21 cellular contexts compared by ENCODE assay signal in genomic region chr16:85835956-85836705, GRCh38.
"Had no signal": no experiment of that assay in that cellular context is flagged by ENCODE, and none has a peak within 500 bp of the region (broad histone marks: within the 10 kb centered on the region; RNA-seq: fewer than 3 reads in every experiment).

No MANE protein-coding gene starts in this region.

- H3K4me3 ChIP-seq: K562 had no signal

- H3K36me3 Mint-ChIP-seq: brain had no signal

- ATAC-seq: activated CD4-positive, CD25-positive, alpha-beta regulatory T cell treated with anti-CD3 and anti-CD28 coated beads, Interleukin-2, amount 50 U/mL, for 24 hours; activated CD8-positive, alpha-beta T cell treated with anti-CD3 and anti-CD28 coated beads, Interleukin-2, amount 10 ng/mL, durations not matched to agents 7 days and 5 days; activated naive CD4-positive, alpha-beta T cell treated with anti-CD3 and anti-CD28 coated beads, Interleukin-2, amount 50 U/mL, for 72 hours; activated naive CD8-positive, alpha-beta T cell treated with anti-CD3 and anti-CD28 coated beads, Interleukin-2, amount 50 U/mL, for 24 hours; K562; PC-3 had no signal

- H3K27ac Mint-ChIP-seq: activated CD8-positive, alpha-beta T cell treated with anti-CD3 and anti-CD28 coated beads, Interleukin-2, amount 10 ng/mL, durations not matched to agents 7 days and 5 days; activated naive CD4-positive, alpha-beta T cell treated with anti-CD3 and anti-CD28 coated beads, Interleukin-2, amount 50 U/mL, for 72 hours; activated naive CD8-positive, alpha-beta T cell treated with anti-CD3 and anti-CD28 coated beads, Interleukin-2, amount 50 U/mL, for 24 hours; brain; T-helper 1 cell treated with Interleukin-12 subunit alpha and Interleukin-12 subunit beta and Interleukin-4 antibody, amounts not matched to agents 30 μg/mL and 1 μg/mL, for 36 hours had no signal

- H3K4me1 Mint-ChIP-seq: brain had no signal

- DNase-seq: activated CD4-positive, alpha-beta T cell treated with anti-CD3 and anti-CD28 coated beads for 4 hours; activated CD8-positive, alpha-beta memory T cell treated with anti-CD3 and anti-CD28 coated beads, Interleukin-2, amount 50 U/mL, for 48 hours; activated CD8-positive, alpha-beta T cell treated with anti-CD3 and anti-CD28 coated beads, Interleukin-2, amount 10 ng/mL, durations not matched to agents 7 days and 5 days; activated effector memory CD4-positive, alpha-beta T cell treated with Interleukin-2 at 50 U/mL for 16 hours; activated naive CD4-positive, alpha-beta T cell; activated naive CD8-positive, alpha-beta T cell treated with anti-CD3 and anti-CD28 coated beads, Interleukin-2, amount 50 U/mL, for 24 hours; activated T-cell treated with anti-CD3 and anti-CD28 coated beads, Interleukin-2, amount 50 U/mL, for 1 hour; amniotic stem cell; Kasumi-1; NCI-H1105 treated with DMSO at 0.1 percent for 48 hours; NCI-H1436 treated with DMSO at 0.1 percent for 48 hours; NCI-H187; NCI-H2081; NCI-H524; PC-3; SHP77 treated with DMSO at 0.1 percent for 48 hours had no signal

- H3K4me3 Mint-ChIP-seq: activated CD8-positive, alpha-beta T cell treated with anti-CD3 and anti-CD28 coated beads, Interleukin-2, amount 10 ng/mL, durations not matched to agents 7 days and 5 days; activated naive CD8-positive, alpha-beta T cell treated with anti-CD3 and anti-CD28 coated beads, Interleukin-2, amount 50 U/mL, for 24 hours; brain; T-helper 1 cell treated with Interleukin-12 subunit alpha and Interleukin-12 subunit beta and Interleukin-4 antibody, amounts not matched to agents 30 μg/mL and 1 μg/mL, for 36 hours had no signal

- H3K9me3 Mint-ChIP-seq: activated naive CD8-positive, alpha-beta T cell treated with anti-CD3 and anti-CD28 coated beads, Interleukin-2, amount 50 U/mL, for 24 hours had no signal
